Comparison of ENCODE assay signal across 8 cellular contexts in genomic region chr19:51777570-51778460, GRCh38. TPM values are rescaled to one million over a fixed set of nuclear protein-coding genes. Genes with fewer than 3 reads are reported as not detected.
DNase-seq lines count a peak whose midpoint lies in the region; ATAC-seq and TF ChIP-seq lines count a peak whose summit lies in the region.

No MANE protein-coding gene starts in this region.

- peak; percentile 94 to 97 for ATAC-seq in left cardiac atrium
- no peak for ATAC-seq in GM19452 (IDR thresholded peaks at IDR 0.05; ENCODE audit: unreplicated experiment)
- no peak for ATAC-seq in GM19395 (IDR thresholded peaks at IDR 0.05; ENCODE audit: unreplicated experiment)

- H3K4me1 ChIP-seq in adrenal gland (replicated peaks in 1 of 2) = no peaks in the 10 kb centered on the region

- H3K27ac ChIP-seq in adrenal gland = no peak overlapping the region

- H3K9me3 ChIP-seq in adrenal gland (replicated peaks in 1 of 3) = no peaks in the 10 kb centered on the region

- intact Hi-C loops in adrenal gland (cut with DNase I) (loop anchor here in 1 of 2 donors (10.0 kb wide), 1 partner anchor 93 kb away; no protein-coding TSS in a partner anchor), left cardiac atrium (cut with DNase I) (loop anchor here in 1 of 2 donors (5.0 kb wide), 1 partner anchor 306 kb away; no protein-coding TSS in a partner anchor), posterior vena cava (cut with DNase I) (loop anchor here in 1 of 2 donors (10.0 kb wide), 1 partner anchor 303 kb away; the partner anchor contains the start of gene CEACAM18)

- peaks cover 8% of the 10 kb centered on the region for H3K27me3 ChIP-seq in adrenal gland

- peak; percentile 83 for DNase-seq in ELR (ENCODE audit: low read depth)
- peak; percentile 77 for DNase-seq in M059J (ENCODE audit: low read depth)
- DNase-seq in SHP77 treated with DMSO at 0.1 percent for 48 hours (lab: John Stamatoyannopoulos, UW) = peak; percentile 29
- DNase-seq in adrenal gland = peak; percentile 56 to 85 (median 73)
- peak; percentile 69 for DNase-seq in left cardiac atrium
- DNase-seq in posterior vena cava (ENCODE audit: low spot score) = peak; percentile 86

- no peaks in the 10 kb centered on the region for H3K36me3 ChIP-seq in adrenal gland (replicated peaks in 1 of 2)

- WGBS in adrenal gland, 4 donors = 24 to 33% (median 29%) methylated on average over 23 of the region's 23 CpGs

- no peak overlapping the region for H3K4me3 ChIP-seq in adrenal gland

- peak; percentile 59 to 84 (median 78) for TF ChIP-seq CTCF in adrenal gland (IDR thresholded peaks at IDR 0.05)

- no peak for TF ChIP-seq POLR2A in adrenal gland (IDR thresholded peaks at IDR 0.05)

RNA-seq across cellular contexts. Expression of gene FPR2, which starts 16.8 kb away (rescaled TPM):
- total RNA-seq in M059J (2014; rRNA removed; shearing (Covaris generic)) = not detected in 2 replicates
- total RNA-seq in adrenal gland (1 to 10 TPM in 6 of 8 donors, under 1 TPM in 1, not detected in 1; 0.50 to 5.5 (median 3.2) TPM), left cardiac atrium (1 to 10 TPM; 1.1 to 2.4 TPM), posterior vena cava (1 to 10 TPM; 1.7 to 6.9 TPM)
- under 1 TPM; 0.24 to 0.97 (median 0.27) TPM for polyA plus RNA-seq in adrenal gland

RNA-seq across cellular contexts. Expression of gene FPR3, which starts 17.1 kb away (rescaled TPM):
- 0.10 and 0.22 TPM in 2 replicates for total RNA-seq in M059J (2014; rRNA removed; shearing (Covaris generic))
- total RNA-seq in adrenal gland = 10 to 100 TPM in 7 of 8 donors, 1 to 10 TPM in 1; 5.0 to 33.8 (median 24.6) TPM
- polyA plus RNA-seq in adrenal gland = 10 to 100 TPM in 1 of 3 donors, 1 to 10 TPM in 2; 4.3 to 16.1 (median 5.1) TPM
- total RNA-seq in left cardiac atrium = 10 to 100 TPM; 11.0 TPM
- 10 to 100 TPM; 14.5 to 15.0 TPM for total RNA-seq in posterior vena cava

RNA-seq across cellular contexts. Expression of gene FPR1, which starts 26.1 kb away (rescaled TPM):
- 3.6 and 3.8 TPM in 2 replicates for total RNA-seq in M059J (2014; rRNA removed; shearing (Covaris generic))
- 10 to 100 TPM in 6 of 8 donors, 1 to 10 TPM in 1, under 1 TPM in 1; 0.85 to 31.1 (median 20.4) TPM for total RNA-seq in adrenal gland
- polyA plus RNA-seq in adrenal gland = 10 to 100 TPM in 1 of 3 donors, 1 to 10 TPM in 2; 1.6 to 13.0 (median 2.3) TPM
- 10 to 100 TPM; 12.9 to 14.5 TPM for total RNA-seq in left cardiac atrium
- 10 to 100 TPM; 24.0 to 38.3 TPM for total RNA-seq in posterior vena cava

RNA-seq across cellular contexts. Expression of gene HAS1, which starts 54.0 kb away (rescaled TPM):
- not detected in 2 replicates for total RNA-seq in M059J (2014; rRNA removed; shearing (Covaris generic))
- under 1 TPM in 3 of 8 donors, not detected in 5; 0.14 to 0.31 (median 0.17) TPM for total RNA-seq in adrenal gland
- polyA plus RNA-seq in adrenal gland = 1 to 10 TPM in 1 of 3 donors, under 1 TPM in 1, not detected in 1; 0.24 to 3.1 TPM
- total RNA-seq in left cardiac atrium = 1 to 10 TPM; 7.2 to 8.7 TPM
- 1 to 10 TPM; 3.8 to 6.7 TPM for total RNA-seq in posterior vena cava

Comparison
In these comparisons a context has a peak if more than half of its experiments do, and no peak if none do; other contexts are left out.
1. DNase-seq: peak in every context shown above with its lines; median percentile 86 in posterior vena cava; 83 in ELR; 77 in M059J; 73 in adrenal gland; 69 in left cardiac atrium; 29 in SHP77 treated with DMSO at 0.1 percent for 48 hours.
2. ATAC-seq: peak in left cardiac atrium (2 of 2); none in GM19452 (single experiment) and GM19395 (single experiment).